ENCODE assay signal across 1 cellular context in genomic region chr2:11279398-11279797, GRCh38.
TF ChIP-seq lines count a peak whose summit lies in the region.

No MANE protein-coding gene starts in this region.

TF ChIP-seq in K562, 482 proteins besides CTCF, POLR2A, EP300 and RAD21 (continued from another document):
- TF ChIP-seq ZBTB2 (IDR thresholded peaks at IDR 0.05) (peak; percentile 89), ARHGAP35 (IDR thresholded peaks at IDR 0.05; ENCODE audit: partially characterized antibody) (peak; percentile 80), ZNF830 (CRISPR knock-in tag; IDR thresholded peaks at IDR 0.05) (no peak), TEAD4 (IDR thresholded peaks at IDR 0.05; ENCODE audit: low read length) (peak; percentile 99), TEAD4 (CRISPR knock-in tag; IDR thresholded peaks at IDR 0.05; ENCODE audit: borderline replicate concordance) (no peak), STAT5A (IDR thresholded peaks at IDR 0.05; ENCODE audit: borderline replicate concordance, low read length) (peak; percentile 95), JUND (IDR thresholded peaks at IDR 0.05; ENCODE audit: borderline replicate concordance, low read depth, low read length) (peak; percentile 45; the same call in 1 of the 2 replicates), JUND (tag; IDR thresholded peaks at IDR 0.05; ENCODE audit: borderline replicate concordance, low read depth, low read length) (no peak), ZNF644 (tag; IDR thresholded peaks at IDR 0.05; ENCODE audit: low read depth) (0 out of 2 replicates have a peak, but pooled peaks have one; percentile 68), NEUROD1 (IDR thresholded peaks at IDR 0.05; ENCODE audit: borderline replicate concordance, low read depth, low read length, partially characterized antibody) (peak; percentile 37), SIN3A (IDR thresholded peaks at IDR 0.05; ENCODE audit: borderline replicate concordance in 2 of 2, control insufficient read depth in 1 of 2, low read depth in 2 of 2, low read length in 2 of 2) (no peak), TCF3 (CRISPR knock-in tag; IDR thresholded peaks at IDR 0.05) (peak; percentile 97), ZNF445 (CRISPR knock-in tag; IDR thresholded peaks at IDR 0.05; ENCODE audit: low read depth) (no peak), FOXM1 (IDR thresholded peaks at IDR 0.05; ENCODE audit: low read depth) (peak; percentile 97), FOXM1 (CRISPR knock-in tag; IDR thresholded peaks at IDR 0.05; ENCODE audit: low read depth) (no peak), HES1 (IDR thresholded peaks at IDR 0.05; ENCODE audit: low read depth) (0 out of 2 replicates have a peak, but pooled peaks have one; percentile 21), FOXJ2 (tag; IDR thresholded peaks at IDR 0.05) (0 out of 2 replicates have a peak, but pooled peaks have one; percentile 42), EHMT2 (IDR thresholded peaks at IDR 0.05) (peak; percentile 47; the same call in 1 of the 2 replicates), BCOR (IDR thresholded peaks at IDR 0.05) (peak; percentile 72; the same call in 1 of the 2 replicates), SMARCC2 (IDR thresholded peaks at IDR 0.05; ENCODE audit: low read depth) (peak; percentile 90), GATAD2A (IDR thresholded peaks at IDR 0.05) (peak; percentile 95), DMBX1 (CRISPR knock-in tag; IDR thresholded peaks at IDR 0.05; ENCODE audit: borderline replicate concordance) (peak; percentile 66; the same call in 1 of the 2 replicates), RERE (CRISPR knock-in tag; IDR thresholded peaks at IDR 0.05; ENCODE audit: borderline replicate concordance) (no peak), CC2D1A (IDR thresholded peaks at IDR 0.05) (peak; percentile 97; the same call in 1 of the 2 replicates), NFIC (IDR thresholded peaks at IDR 0.05) (peak; percentile 92), ZBTB17 (CRISPR knock-in tag; IDR thresholded peaks at IDR 0.05) (0 out of 2 replicates have a peak, but pooled peaks have one; percentile 57), ELF1 (tag; IDR thresholded peaks at IDR 0.05) (no peak), RNF2 (IDR thresholded peaks at IDR 0.05) (peak; percentile 78; the same call in 1 of the 2 replicates), CHAMP1 (IDR thresholded peaks at IDR 0.05) (peak; percentile 96)
- TF ChIP-seq, protein P1, sequence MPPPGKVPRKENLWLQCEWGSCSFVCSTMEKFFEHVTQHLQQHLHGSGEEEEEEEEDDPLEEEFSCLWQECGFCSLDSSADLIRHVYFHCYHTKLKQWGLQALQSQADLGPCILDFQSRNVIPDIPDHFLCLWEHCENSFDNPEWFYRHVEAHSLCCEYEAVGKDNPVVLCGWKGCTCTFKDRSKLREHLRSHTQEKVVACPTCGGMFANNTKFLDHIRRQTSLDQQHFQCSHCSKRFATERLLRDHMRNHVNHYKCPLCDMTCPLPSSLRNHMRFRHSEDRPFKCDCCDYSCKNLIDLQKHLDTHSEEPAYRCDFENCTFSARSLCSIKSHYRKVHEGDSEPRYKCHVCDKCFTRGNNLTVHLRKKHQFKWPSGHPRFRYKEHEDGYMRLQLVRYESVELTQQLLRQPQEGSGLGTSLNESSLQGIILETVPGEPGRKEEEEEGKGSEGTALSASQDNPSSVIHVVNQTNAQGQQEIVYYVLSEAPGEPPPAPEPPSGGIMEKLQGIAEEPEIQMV (tag; conservative IDR thresholded peaks at IDR 0.05; ENCODE audit: low read depth) = no peak
- TF ChIP-seq, protein P2, sequence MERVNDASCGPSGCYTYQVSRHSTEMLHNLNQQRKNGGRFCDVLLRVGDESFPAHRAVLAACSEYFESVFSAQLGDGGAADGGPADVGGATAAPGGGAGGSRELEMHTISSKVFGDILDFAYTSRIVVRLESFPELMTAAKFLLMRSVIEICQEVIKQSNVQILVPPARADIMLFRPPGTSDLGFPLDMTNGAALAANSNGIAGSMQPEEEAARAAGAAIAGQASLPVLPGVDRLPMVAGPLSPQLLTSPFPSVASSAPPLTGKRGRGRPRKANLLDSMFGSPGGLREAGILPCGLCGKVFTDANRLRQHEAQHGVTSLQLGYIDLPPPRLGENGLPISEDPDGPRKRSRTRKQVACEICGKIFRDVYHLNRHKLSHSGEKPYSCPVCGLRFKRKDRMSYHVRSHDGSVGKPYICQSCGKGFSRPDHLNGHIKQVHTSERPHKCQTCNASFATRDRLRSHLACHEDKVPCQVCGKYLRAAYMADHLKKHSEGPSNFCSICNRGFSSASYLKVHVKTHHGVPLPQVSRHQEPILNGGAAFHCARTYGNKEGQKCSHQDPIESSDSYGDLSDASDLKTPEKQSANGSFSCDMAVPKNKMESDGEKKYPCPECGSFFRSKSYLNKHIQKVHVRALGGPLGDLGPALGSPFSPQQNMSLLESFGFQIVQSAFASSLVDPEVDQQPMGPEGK (CRISPR knock-in tag; IDR thresholded peaks at IDR 0.05; ENCODE audit: borderline replicate concordance) = no peak
- TF ChIP-seq, protein P3, sequence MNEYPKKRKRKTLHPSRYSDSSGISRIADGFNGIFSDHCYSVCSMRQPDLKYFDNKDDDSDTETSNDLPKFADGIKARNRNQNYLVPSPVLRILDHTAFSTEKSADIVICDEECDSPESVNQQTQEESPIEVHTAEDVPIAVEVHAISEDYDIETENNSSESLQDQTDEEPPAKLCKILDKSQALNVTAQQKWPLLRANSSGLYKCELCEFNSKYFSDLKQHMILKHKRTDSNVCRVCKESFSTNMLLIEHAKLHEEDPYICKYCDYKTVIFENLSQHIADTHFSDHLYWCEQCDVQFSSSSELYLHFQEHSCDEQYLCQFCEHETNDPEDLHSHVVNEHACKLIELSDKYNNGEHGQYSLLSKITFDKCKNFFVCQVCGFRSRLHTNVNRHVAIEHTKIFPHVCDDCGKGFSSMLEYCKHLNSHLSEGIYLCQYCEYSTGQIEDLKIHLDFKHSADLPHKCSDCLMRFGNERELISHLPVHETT (CRISPR knock-in tag; conservative IDR thresholded peaks at IDR 0.05 in 1 of 2, IDR thresholded peaks at IDR 0.05 in 1 of 2) = peak in 1 of 2 experiments; percentile 54; a peak in 1 of 4 replicates
- TF ChIP-seq, protein P4, sequence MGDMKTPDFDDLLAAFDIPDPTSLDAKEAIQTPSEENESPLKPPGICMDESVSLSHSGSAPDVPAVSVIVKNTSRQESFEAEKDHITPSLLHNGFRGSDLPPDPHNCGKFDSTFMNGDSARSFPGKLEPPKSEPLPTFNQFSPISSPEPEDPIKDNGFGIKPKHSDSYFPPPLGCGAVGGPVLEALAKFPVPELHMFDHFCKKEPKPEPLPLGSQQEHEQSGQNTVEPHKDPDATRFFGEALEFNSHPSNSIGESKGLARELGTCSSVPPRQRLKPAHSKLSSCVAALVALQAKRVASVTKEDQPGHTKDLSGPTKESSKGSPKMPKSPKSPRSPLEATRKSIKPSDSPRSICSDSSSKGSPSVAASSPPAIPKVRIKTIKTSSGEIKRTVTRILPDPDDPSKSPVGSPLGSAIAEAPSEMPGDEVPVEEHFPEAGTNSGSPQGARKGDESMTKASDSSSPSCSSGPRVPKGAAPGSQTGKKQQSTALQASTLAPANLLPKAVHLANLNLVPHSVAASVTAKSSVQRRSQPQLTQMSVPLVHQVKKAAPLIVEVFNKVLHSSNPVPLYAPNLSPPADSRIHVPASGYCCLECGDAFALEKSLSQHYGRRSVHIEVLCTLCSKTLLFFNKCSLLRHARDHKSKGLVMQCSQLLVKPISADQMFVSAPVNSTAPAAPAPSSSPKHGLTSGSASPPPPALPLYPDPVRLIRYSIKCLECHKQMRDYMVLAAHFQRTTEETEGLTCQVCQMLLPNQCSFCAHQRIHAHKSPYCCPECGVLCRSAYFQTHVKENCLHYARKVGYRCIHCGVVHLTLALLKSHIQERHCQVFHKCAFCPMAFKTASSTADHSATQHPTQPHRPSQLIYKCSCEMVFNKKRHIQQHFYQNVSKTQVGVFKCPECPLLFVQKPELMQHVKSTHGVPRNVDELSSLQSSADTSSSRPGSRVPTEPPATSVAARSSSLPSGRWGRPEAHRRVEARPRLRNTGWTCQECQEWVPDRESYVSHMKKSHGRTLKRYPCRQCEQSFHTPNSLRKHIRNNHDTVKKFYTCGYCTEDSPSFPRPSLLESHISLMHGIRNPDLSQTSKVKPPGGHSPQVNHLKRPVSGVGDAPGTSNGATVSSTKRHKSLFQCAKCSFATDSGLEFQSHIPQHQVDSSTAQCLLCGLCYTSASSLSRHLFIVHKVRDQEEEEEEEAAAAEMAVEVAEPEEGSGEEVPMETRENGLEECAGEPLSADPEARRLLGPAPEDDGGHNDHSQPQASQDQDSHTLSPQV (IDR thresholded peaks at IDR 0.05) = 0 out of 2 replicates have a peak, but pooled peaks have one; percentile 19
- TF ChIP-seq, protein P5, sequence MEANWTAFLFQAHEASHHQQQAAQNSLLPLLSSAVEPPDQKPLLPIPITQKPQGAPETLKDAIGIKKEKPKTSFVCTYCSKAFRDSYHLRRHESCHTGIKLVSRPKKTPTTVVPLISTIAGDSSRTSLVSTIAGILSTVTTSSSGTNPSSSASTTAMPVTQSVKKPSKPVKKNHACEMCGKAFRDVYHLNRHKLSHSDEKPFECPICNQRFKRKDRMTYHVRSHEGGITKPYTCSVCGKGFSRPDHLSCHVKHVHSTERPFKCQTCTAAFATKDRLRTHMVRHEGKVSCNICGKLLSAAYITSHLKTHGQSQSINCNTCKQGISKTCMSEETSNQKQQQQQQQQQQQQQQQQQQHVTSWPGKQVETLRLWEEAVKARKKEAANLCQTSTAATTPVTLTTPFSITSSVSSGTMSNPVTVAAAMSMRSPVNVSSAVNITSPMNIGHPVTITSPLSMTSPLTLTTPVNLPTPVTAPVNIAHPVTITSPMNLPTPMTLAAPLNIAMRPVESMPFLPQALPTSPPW (CRISPR knock-in tag; IDR thresholded peaks at IDR 0.05) = peak; percentile 49
